Comparison of ENCODE assay signal across 8 cellular contexts in genomic region chr4:113684534-113685091, GRCh38.
DNase-seq lines count a peak whose midpoint lies in the region; ATAC-seq and TF ChIP-seq lines count a peak whose summit lies in the region.

No MANE protein-coding gene starts in this region.

- no peaks in the 10 kb centered on the region for H3K9me3 ChIP-seq in SJSA1 (replicated peaks)

- no peak for DNase-seq in activated CD4-positive, CD25-positive, alpha-beta regulatory T cell (lab: John Stamatoyannopoulos, UW)
- DNase-seq in SJSA1 (ENCODE audit: low read depth in 1 of 2, low spot score in 2 of 2), result peak; percentile 54 to 55
- DNase-seq in dorsolateral prefrontal cortex, result peak in 6 of 10 donors; percentile 12 to 56 (median 42)
- DNase-seq in mucosa of gallbladder (ENCODE audit: low spot score), result peak; percentile 57

- peak in 35 of 56 donors; percentile 10 to 47 (median 30) for TF ChIP-seq CTCF in dorsolateral prefrontal cortex (IDR thresholded peaks at IDR 0.05 in 54 of 56, conservative IDR thresholded peaks at IDR 0.05 in 2 of 56; ENCODE audit: low read depth in 1 of 56, partially characterized antibody in 56 of 56)

- H3K36me3 ChIP-seq in SJSA1, result no peaks in the 10 kb centered on the region

- H3K27me3 ChIP-seq in SJSA1 (replicated peaks) (no peaks in the 10 kb centered on the region), dorsolateral prefrontal cortex (no peaks in the 10 kb centered on the region)

- ATAC-seq in activated CD4-positive, CD25-positive, alpha-beta regulatory T cell treated with anti-CD3 and anti-CD28 coated beads, Interleukin-2, amount 50 U/mL, for 24 hours, result peak; percentile 74
- ATAC-seq in HG02571 (IDR thresholded peaks at IDR 0.05; ENCODE audit: unreplicated experiment) (no peak), GM21737 (IDR thresholded peaks at IDR 0.05; ENCODE audit: unreplicated experiment) (no peak), HG03045 (IDR thresholded peaks at IDR 0.05; ENCODE audit: unreplicated experiment) (no peak)

- peaks cover 7% of the 10 kb centered on the region for H3K4me1 ChIP-seq in SJSA1 (replicated peaks)

- H3K27ac ChIP-seq in SJSA1, result no peak overlapping the region
- H3K27ac ChIP-seq in dorsolateral prefrontal cortex, result peak overlapping the region in 55 of 59 donors; percentile 1 to 83 (median 64)

- intact Hi-C loops in dorsolateral prefrontal cortex (cut with DNase I), result no loop called here

- H3K4me3 ChIP-seq in SJSA1 (no peak overlapping the region), dorsolateral prefrontal cortex (peak overlapping the region in 2 of 59 donors; percentile 16 to 18)

Comparison
In these comparisons a context has a peak if more than half of its experiments do, and no peak if none do; other contexts are left out.
1. ATAC-seq: peak in activated CD4-positive, CD25-positive, alpha-beta regulatory T cell treated with anti-CD3 and anti-CD28 coated beads, Interleukin-2, amount 50 U/mL, for 24 hours (2 of 2); none in HG02571 (single experiment), GM21737 (single experiment) and HG03045 (single experiment).
2. DNase-seq: peak in SJSA1 (2 of 2), dorsolateral prefrontal cortex (6 of 10) and mucosa of gallbladder (single experiment); none in activated CD4-positive, CD25-positive, alpha-beta regulatory T cell (0 of 4).